ENCODE assay signal across 16 cellular contexts in genomic region chr1:29341936-29342335, GRCh38.
DNase-seq lines count a peak whose midpoint lies in the region; ATAC-seq and TF ChIP-seq lines count a peak whose summit lies in the region.
"Had no signal": no experiment of that assay in that cellular context is flagged by ENCODE, and none has a peak within 500 bp of the region (broad histone marks: within the 10 kb centered on the region; RNA-seq: fewer than 3 reads in every experiment).

No MANE protein-coding gene starts in this region.

- H2AK9ac ChIP-seq in IMR-90 (replicated peaks; ENCODE audit: low read depth, low read length, poor library complexity) = no peak overlapping the region

- no peaks in the 10 kb centered on the region for H3K79me1 ChIP-seq in IMR-90 (ENCODE audit: low read depth in 1 of 2, low read length in 2 of 2)

- H3K9me3 ChIP-seq in IMR-90 (ENCODE audit: control insufficient read depth, insufficient read depth, low read length) (no peaks in the 10 kb centered on the region), liver (ENCODE audit: control insufficient read depth in 4 of 4, low read length in 3 of 4) (no peaks in the 10 kb centered on the region)
- H3K9me3 ChIP-seq: BLaER1, body of pancreas, heart left ventricle, tibial artery had no signal

- H2BK20ac ChIP-seq in IMR-90 (ENCODE audit: low read depth, low read length) = no peak overlapping the region

- H3K56ac ChIP-seq in IMR-90 (ENCODE audit: extremely low read depth, insufficient read depth, low read length) = no peak overlapping the region

- TF ChIP-seq CTCF in AG10803 (conservative IDR thresholded peaks at IDR 0.05; ENCODE audit: low read length) = peak; percentile 16; the same call in 1 of the 2 replicates
- peak; percentile 18; the same call in 1 of the 2 replicates for TF ChIP-seq CTCF in IMR-90 (conservative IDR thresholded peaks at IDR 0.05; ENCODE audit: low read depth, low read length)
- TF ChIP-seq CTCF in liver (IDR thresholded peaks at IDR 0.05; ENCODE audit: low read depth, low read length, missing input control) = peak; percentile 5

- no peak for TF ChIP-seq POLR2A in IMR-90 (IDR thresholded peaks at IDR 0.05; ENCODE audit: low read depth, low read length)

- no peak overlapping the region for H2BK15ac ChIP-seq in IMR-90 (ENCODE audit: low read depth, low read length)

- intact Hi-C loops in IMR-90 (cut with micrococcal nuclease) = loop anchor here (5.0 kb wide), 1 partner anchor 95 kb away; no protein-coding TSS in a partner anchor

- POLR2A ChIA-PET in IMR-90 (lab: Charles Lee; ENCODE audit: unreplicated experiment) = no interaction called here

- no peak for ATAC-seq in IMR-90 (ENCODE audit: low read depth)
- no peak for ATAC-seq in GM21737 (IDR thresholded peaks at IDR 0.05; ENCODE audit: unreplicated experiment)
- ATAC-seq in HG03045 (IDR thresholded peaks at IDR 0.05; ENCODE audit: unreplicated experiment) = no peak
- ATAC-seq: body of pancreas, heart left ventricle had no signal

- no peak overlapping the region for H3K18ac ChIP-seq in IMR-90 (ENCODE audit: low read depth, low read length)

- no peak overlapping the region for H2AFZ ChIP-seq in IMR-90 (replicated peaks; ENCODE audit: low read length, poor library complexity)

- H3K9me1 ChIP-seq in IMR-90 (ENCODE audit: insufficient read depth, low read length) = no peaks in the 10 kb centered on the region

- CTCF ChIA-PET in IMR-90 (lab: Yijun Ruan, JAX) = interaction anchor here (1.7 to 1.9 kb wide), 2 partner anchors 10 to 97 kb away, joined by 6 to 7 read pairs; no protein-coding TSS in a partner anchor

- no peak overlapping the region for H2BK5ac ChIP-seq in IMR-90 (ENCODE audit: low read depth, low read length, poor library complexity, severe bottlenecking)

- H3K23ac ChIP-seq in IMR-90 (ENCODE audit: low read depth, low read length) = no peak overlapping the region

- no peak overlapping the region for H3K27ac ChIP-seq in IMR-90 (ENCODE audit: insufficient read depth, low read length)
- H3K27ac ChIP-seq in liver (ENCODE audit: low read depth in 1 of 2, low read length in 2 of 2) = no peak overlapping the region
- H3K27ac ChIP-seq: BLaER1, body of pancreas, heart left ventricle, tibial artery had no signal

- H4K20me1 ChIP-seq in IMR-90 (ENCODE audit: insufficient read depth, low read length) = no peaks in the 10 kb centered on the region
- H4K20me1 ChIP-seq: BLaER1 had no signal

- no TSS peak for BruUV-seq in IMR-90 (replicated peaks; lab: Mats Ljungman, UMichigan)

- no peak overlapping the region for H4K8ac ChIP-seq in IMR-90 (ENCODE audit: low read depth in 2 of 2, low read length in 2 of 2)

- H3K27me3 ChIP-seq in IMR-90 (ENCODE audit: control insufficient read depth, insufficient read depth, low read length) (peaks cover 33% of the 10 kb centered on the region), liver (ENCODE audit: control insufficient read depth in 4 of 4, insufficient read depth in 4 of 4, low read length in 3 of 4) (peaks cover 0 to 3% (median 0%) of the 10 kb centered on the region in 4 donors)
- H3K27me3 ChIP-seq: BLaER1, body of pancreas had no signal

- dilution Hi-C loops in IMR-90 (cut with HindIII; ENCODE audit: low sequenced_read_pairs, unreplicated experiment) = no loop called here

- no peak overlapping the region for H3K4me2 ChIP-seq in IMR-90 (ENCODE audit: low read depth, low read length)
- H3K4me2 ChIP-seq: BLaER1 had no signal

- TF ChIP-seq RAD21 in IMR-90 (IDR thresholded peaks at IDR 0.05; ENCODE audit: low read length) (0 out of 2 replicates have a peak, but pooled peaks have one; percentile 10), liver (IDR thresholded peaks at IDR 0.05) (peak; percentile 35 to 50)

- H4K91ac ChIP-seq in IMR-90 (ENCODE audit: insufficient read depth, low read depth, low read length) = no peak overlapping the region

- H3K36me3 ChIP-seq in IMR-90 (ENCODE audit: control insufficient read depth, insufficient read depth, low read length) (no peaks in the 10 kb centered on the region), liver (ENCODE audit: control insufficient read depth in 4 of 4, insufficient read depth in 3 of 4, low read depth in 1 of 4, low read length in 3 of 4) (no peaks in the 10 kb centered on the region)
- H3K36me3 ChIP-seq: BLaER1, heart left ventricle, tibial artery had no signal

- H2AK5ac ChIP-seq in IMR-90 (ENCODE audit: low read depth, low read length) = no peak overlapping the region

- in situ Hi-C loops in IMR-90 (cut with MboI; ENCODE audit: low sequenced_read_pairs) = no loop called here

- H3K4ac ChIP-seq in IMR-90 (ENCODE audit: low read depth, low read length) = no peak overlapping the region

- no CpG with 5 or more reads among the region's 4 CpGs for WGBS in IMR-90 (ENCODE audit: extremely low coverage in 2 of 2, insufficient read length in 1 of 2), 2 experiments
- WGBS in liver = 58% methylated on average over 4 of the region's 4 CpGs

- no peak overlapping the region for H2BK120ac ChIP-seq in IMR-90 (ENCODE audit: low read depth, low read length)

- H4K5ac ChIP-seq in IMR-90 (ENCODE audit: low read depth, low read length) = no peak overlapping the region

- H3K4me1 ChIP-seq in IMR-90 (ENCODE audit: control insufficient read depth, insufficient read depth, low read length) (no peaks in the 10 kb centered on the region), liver (ENCODE audit: control insufficient read depth in 4 of 4, insufficient read depth in 4 of 4, low read length in 3 of 4) (no peaks in the 10 kb centered on the region)
- H3K4me1 ChIP-seq: BLaER1, body of pancreas, heart left ventricle, tibial artery had no signal

- DNase-seq in AG10803 (ENCODE audit: low read depth) (no peak), IMR-90 (no peak), astrocyte of the hippocampus (ENCODE audit: low read depth, low spot score) (peak; percentile 13), NCI-H69 (lab: John Stamatoyannopoulos, UW) (no peak)
- DNase-seq in activated CD4-positive, alpha-beta T cell treated with anti-CD3 and anti-CD28 coated beads for 48 hours = no peak
- DNase-seq: activated CD4-positive, alpha-beta memory T cell treated with anti-CD3 and anti-CD28 coated beads, Interleukin-2, amount 10 ng/mL, durations not matched to agents 7 days and 5 days; body of pancreas; heart left ventricle; NCI-H146; retina; stimulated activated CD4-positive, alpha-beta T cell treated with anti-CD3 and anti-CD28 coated beads, Interleukin-2, amount 100 ng/mL, for 48 hours had no signal

- H3K4me3 ChIP-seq in AG10803 (ENCODE audit: low read length) (no peak overlapping the region), IMR-90 (ENCODE audit: insufficient read depth, low read depth, low read length) (no peak overlapping the region), liver (ENCODE audit: low read depth in 1 of 3, low read length in 3 of 3) (no peak overlapping the region)
- H3K4me3 ChIP-seq: BLaER1, body of pancreas, heart left ventricle, tibial artery had no signal

- H3K14ac ChIP-seq in IMR-90 (replicated peaks; ENCODE audit: low read depth, low read length) = no peak overlapping the region

- H3K9ac ChIP-seq in IMR-90 (ENCODE audit: low read depth, low read length) (no peak overlapping the region), liver (ENCODE audit: low read depth in 1 of 2, low read length in 2 of 2) (no peak overlapping the region)
- H3K9ac ChIP-seq: BLaER1 had no signal

TF ChIP-seq in IMR-90, 13 proteins besides CTCF, POLR2A, EP300 and RAD21 (continues in another document):
- TF ChIP-seq MAZ (IDR thresholded peaks at IDR 0.05; ENCODE audit: borderline replicate concordance, low read depth, low read length) = no peak
- no peak for TF ChIP-seq CHD1 (IDR thresholded peaks at IDR 0.05; ENCODE audit: low read depth, low read length)
- TF ChIP-seq FOS (IDR thresholded peaks at IDR 0.05; ENCODE audit: low read depth, low read length) = no peak
- TF ChIP-seq SMC3 (IDR thresholded peaks at IDR 0.05; ENCODE audit: low read depth, low read length) = no peak
- no peak for TF ChIP-seq ELK1 (IDR thresholded peaks at IDR 0.05; ENCODE audit: borderline replicate concordance, low read depth, low read length)
- no peak for TF ChIP-seq RFX5 (IDR thresholded peaks at IDR 0.05; ENCODE audit: low read depth, low read length)
- no peak for TF ChIP-seq RCOR1 (IDR thresholded peaks at IDR 0.05; ENCODE audit: insufficient replicate concordance, low read length)
- TF ChIP-seq NFE2L2 (IDR thresholded peaks at IDR 0.05; ENCODE audit: low read depth, low read length) = no peak

TF ChIP-seq in liver, 16 proteins besides CTCF, POLR2A, EP300 and RAD21:
- no peak for TF ChIP-seq REST (IDR thresholded peaks at IDR 0.05)
